In the genomic region with DNA sequence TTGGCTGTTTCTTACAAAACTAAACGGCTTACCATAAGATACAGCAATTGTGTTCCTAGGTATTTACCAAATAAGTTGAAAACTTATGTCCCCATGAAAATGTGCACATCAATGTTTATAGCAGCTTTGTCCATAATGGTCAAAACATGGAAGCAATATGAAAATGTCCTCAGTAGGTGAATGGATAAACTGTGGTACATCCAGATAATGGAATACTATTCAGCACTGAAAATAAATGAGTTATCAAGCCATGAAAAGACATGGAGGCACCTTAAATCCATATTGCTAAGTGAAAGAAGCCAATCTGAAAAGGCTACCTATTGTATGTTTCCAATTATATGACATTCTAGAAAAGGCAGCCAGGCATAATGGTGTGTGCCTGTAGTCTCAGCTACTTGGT, we compare ENCODE assay signal across 19 cellular contexts. TPM values are rescaled to one million over a fixed set of nuclear protein-coding genes. Genes with fewer than 3 reads are reported as not detected.
DNase-seq lines count a peak whose midpoint lies in the region; ATAC-seq, FAIRE-seq and TF ChIP-seq lines count a peak whose summit lies in the region.
"Had no signal": no experiment of that assay in that cellular context is flagged by ENCODE, and none has a peak within 500 bp of the region (broad histone marks: within the 10 kb centered on the region; RNA-seq: fewer than 3 reads in every experiment).

No MANE protein-coding gene starts in this region.

- FAIRE-seq in A549 (lab: Jason Lieb, UNC) (peak; percentile 65), K562 (lab: Jason Lieb, UNC) (no peak)
- FAIRE-seq: G401.6, GM12892, GM19239 had no signal

- H2AFZ ChIP-seq in K562 (ENCODE audit: low read depth, low read length): no peak overlapping the region
- H2AFZ ChIP-seq: GM23248 had no signal

- TF ChIP-seq POLR2A in A549 (IDR thresholded peaks at IDR 0.05; ENCODE audit: low read length): no peak
- no peak for TF ChIP-seq POLR2A in K562 (conservative IDR thresholded peaks at IDR 0.05)

- in situ Hi-C loops in K562 (cut with MboI) (loop anchor here (10.0 kb wide), 1 partner anchor 731 kb away; a partner anchor contains a TSS), GM13977 (cut with MboI; ENCODE audit: low pct_unique_long_range_greater_than_20kb, low sequenced_read_pairs, unreplicated experiment) (loop anchor here (10.0 to 25.0 kb wide), 2 partner anchors 51 to 739 kb away; a partner anchor contains a TSS)

- H3K4me3 ChIP-seq in A549: no peak overlapping the region
- H3K4me3 ChIP-seq in HEK293 (ENCODE audit: low read depth, low read length): no peak overlapping the region
- no peak overlapping the region for H3K4me3 ChIP-seq in K562
- H3K4me3 ChIP-seq: BLaER1, GM23248 had no signal

- H3K27ac ChIP-seq in A549 (no peak overlapping the region), HEK293 (ENCODE audit: extremely low read depth, low read depth, low read length) (no peak overlapping the region), K562 (ENCODE audit: extremely low read depth, low read depth, low read length) (no peak overlapping the region)
- H3K27ac ChIP-seq: BLaER1, C4-2B, GM23248 had no signal

- H3K4me1 ChIP-seq in A549 (peaks cover 23% of the 10 kb centered on the region), HEK293 (ENCODE audit: control insufficient read depth, insufficient read depth, low read length) (peaks cover 11% of the 10 kb centered on the region; the same call in 1 of the 2 replicates), K562 (replicated peaks in 1 of 2; ENCODE audit: control insufficient read depth in 2 of 2, insufficient read depth in 2 of 2, low read length in 2 of 2) (no peaks in the 10 kb centered on the region; a peak in 1 of 5 replicates)
- H3K4me1 ChIP-seq: BLaER1, Caco-2 had no signal

- H3K36me3 ChIP-seq in HEK293 (ENCODE audit: control insufficient read depth in 2 of 2, insufficient read depth in 1 of 2, low read length in 2 of 2) (no peaks in the 10 kb centered on the region), K562 (ENCODE audit: control insufficient read depth, insufficient read depth, low read length) (no peaks in the 10 kb centered on the region)
- H3K36me3 ChIP-seq: BLaER1 had no signal

- no peak for ATAC-seq in A549
- no peak for ATAC-seq in K562
- ATAC-seq: CD8-positive, alpha-beta T cell; HCT116 had no signal

- no TSS peak for BruUV-seq in K562 (replicated peaks; lab: Mats Ljungman, UMichigan)

- CTCF ChIA-PET in A549 (lab: Yijun Ruan, JAX): interaction anchor here (0.6 to 8.0 kb wide), 24 partner anchors 8 to 610 kb away, joined by 3 to 120 read pairs (median 6); a partner anchor contains a TSS
- CTCF ChIA-PET in HEK293 (lab: Yijun Ruan, JAX): interaction anchor here (0.6 to 4.7 kb wide), 7 partner anchors 26 to 315 kb away, joined by 3 to 40 read pairs (median 4); no protein-coding TSS in a partner anchor
- CTCF ChIA-PET in K562 (lab: Yijun Ruan, JAX; ENCODE audit: low intra/inter-chr PET ratio): interaction anchor here (2.8 kb wide), 1 partner anchor 49 kb away, joined by 20 read pairs; no protein-coding TSS in a partner anchor
- CTCF ChIA-PET in HEK293T (lab: Yijun Ruan, JAX): interaction anchor here (0.9 to 1.2 kb wide), 2 partner anchors 49 to 60 kb away, joined by 3 to 9 read pairs; no protein-coding TSS in a partner anchor

- POLR2A ChIA-PET in A549 (lab: Yijun Ruan, JAX) (no interaction called here), HEK293 (lab: Yijun Ruan, JAX) (interaction anchor here (0.6 kb wide), 1 partner anchor 153 kb away, joined by 4 read pairs; no protein-coding TSS in a partner anchor), K562 (lab: Yijun Ruan, JAX) (no interaction called here), HEK293T (lab: Yijun Ruan, JAX) (no interaction called here)

- 83% methylated on average over 1 of the region's 1 CpG for WGBS in A549 (ENCODE audit: missing lambda C conversion rate)
- WGBS in K562 (ENCODE audit: insufficient coverage, low coverage, missing lambda C conversion rate): 25% methylated on average over 1 of the region's 1 CpG

- H3K9me3 ChIP-seq in A549 (no peaks in the 10 kb centered on the region), HEK293 (ENCODE audit: control insufficient read depth, insufficient read depth, low read depth, low read length) (no peaks in the 10 kb centered on the region), K562 (replicated peaks; ENCODE audit: control insufficient read depth, insufficient read depth, low read depth, low read length) (no peaks in the 10 kb centered on the region)
- H3K9me3 ChIP-seq: BLaER1, Caco-2 had no signal

- TF ChIP-seq CTCF in A549 (IDR thresholded peaks at IDR 0.05): no peak
- TF ChIP-seq CTCF in HEK293 (tag by site-specific recombination; IDR thresholded peaks at IDR 0.05): no peak
- no peak for TF ChIP-seq CTCF in K562 (IDR thresholded peaks at IDR 0.05 in 2 of 3, conservative IDR thresholded peaks at IDR 0.05 in 1 of 3; ENCODE audit: insufficient read depth in 2 of 3, low read depth in 1 of 3, low read length in 3 of 3)
- TF ChIP-seq CTCF in GM13977 (IDR thresholded peaks at IDR 0.05; ENCODE audit: extremely low read depth, insufficient read depth, missing control alignments): no peak

- no peaks in the 10 kb centered on the region for H3K79me2 ChIP-seq in K562 (ENCODE audit: control insufficient read depth, insufficient read depth, low read length)

- no peaks in the 10 kb centered on the region for H3K27me3 ChIP-seq in K562 (ENCODE audit: control insufficient read depth in 2 of 2, insufficient read depth in 2 of 2, low read length in 2 of 2)
- H3K27me3 ChIP-seq: BLaER1 had no signal

- TF ChIP-seq EP300 in A549 (IDR thresholded peaks at IDR 0.05): no peak
- TF ChIP-seq EP300 in K562 (IDR thresholded peaks at IDR 0.05; ENCODE audit: low read length): no peak

- H3K9ac ChIP-seq in K562 (ENCODE audit: insufficient read depth in 1 of 2, low read depth in 2 of 2, low read length in 2 of 2): no peak overlapping the region
- H3K9ac ChIP-seq: BLaER1, GM23248 had no signal

- H3K4me2 ChIP-seq in A549: no peak overlapping the region
- no peak overlapping the region for H3K4me2 ChIP-seq in K562 (ENCODE audit: insufficient read depth, low read length)
- H3K4me2 ChIP-seq: BLaER1 had no signal

- H4K20me1 ChIP-seq in K562 (replicated peaks; ENCODE audit: control insufficient read depth, insufficient read depth, low read length): no peaks in the 10 kb centered on the region
- H4K20me1 ChIP-seq: BLaER1 had no signal

- intact Hi-C loops in K562 (cut with micrococcal nuclease): loop anchor here (2.0 to 5.0 kb wide), 2 partner anchors 49 to 739 kb away; no protein-coding TSS in a partner anchor

- no peaks in the 10 kb centered on the region for H3K9me1 ChIP-seq in K562 (ENCODE audit: control insufficient read depth, insufficient read depth, low read length)

- no peak for TF ChIP-seq RAD21 in A549 (conservative IDR thresholded peaks at IDR 0.05 in 1 of 2, IDR thresholded peaks at IDR 0.05 in 1 of 2)
- TF ChIP-seq RAD21 in K562 (CRISPR knock-in tag; conservative IDR thresholded peaks at IDR 0.05 in 1 of 2, IDR thresholded peaks at IDR 0.05 in 1 of 2): no peak

- DNase-seq in A549 (ENCODE audit: low read depth in 1 of 2, low spot score in 1 of 2) (no peak), K562 (ENCODE audit: extremely low read depth in 1 of 4, low spot score in 3 of 4) (no peak), HEK293T (ENCODE audit: extremely low spot score) (no peak), iPS-NIHi7 (ENCODE audit: extremely low spot score) (no peak), GM13977 (ENCODE audit: low spot score) (no peak)
- DNase-seq: Caco-2; CD4-positive, CD25-positive, alpha-beta regulatory T cell; CD8-positive, alpha-beta T cell; DMS153; DND-41; GM23248; H9 had no signal

RNA-seq across cellular contexts. Expression of a gene that starts 40.7 kb away (rescaled TPM):
- polyA plus RNA-seq in A549 (2011; rRNA removed) (144 and 167 TPM in 2 replicates), A549 (2017; fragmentation: RNase III; extraction: RNeasy Plus Mini Kit Qiagen cat#74134 plus additional on column Dnase treatment) (105 to 116 TPM (median 105 TPM) in 3 replicates), K562 (2011; rRNA removed) (4.4 and 5.1 TPM in 2 replicates), K562 (2014; fragmentation: Illumina TruSeq; extraction: Trizol) (7.1 and 12.7 TPM in 2 replicates), K562 (2014; fragmentation: Nextera tagmentation; extraction: Ambion mirVana) (1 to 10 TPM; 5.8 to 5.9 TPM), K562 (2014; rRNA removed) (3.2 and 8.1 TPM in 2 replicates)
- polyA plus RNA-seq in A549 (2012; cell fraction: cytosol; rRNA removed): 29.1 and 30.7 TPM in 2 replicates
- polyA plus RNA-seq in A549 (2012; cell fraction: nucleus; rRNA removed): 7.2 and 13.0 TPM in 2 replicates
- polyA minus RNA-seq in A549 (2011; rRNA and poly(A)+ RNA removed): 33.0 and 37.8 TPM in 2 replicates
- total RNA-seq in K562 (2011; cell fraction: chromatin; rRNA removed; ENCODE audit: low replicate concordance): 4.9 and 13.4 TPM in 2 replicates
- 1.2 and 1.3 TPM in 2 replicates for total RNA-seq in K562 (2011; cell fraction: nucleolus; rRNA removed)
- total RNA-seq in K562 (2011; cell fraction: nucleoplasm; rRNA removed): 6.7 and 17.6 TPM in 2 replicates
- total RNA-seq in K562 (2014; rRNA removed) (2.0 and 5.0 TPM in 2 replicates), K562 (2014; rRNA removed; fragmentation: Illumina TruSeq; extraction: Trizol) (4.0 and 5.0 TPM in 2 replicates), K562 (2015; rRNA removed; fragmentation: Illumina TruSeq; extraction: Trizol) (4.2 and 4.6 TPM in 2 replicates), K562 (2021) (6.5 TPM in 2 replicates)
- polyA plus RNA-seq in K562 (2011; cell fraction: cytosol; rRNA removed): 1.3 and 2.9 TPM in 2 replicates
- polyA plus RNA-seq in K562 (2011; cell fraction: nucleus; rRNA removed): 3.8 and 6.6 TPM in 2 replicates
- 5.9 and 7.4 TPM in 2 replicates for polyA plus RNA-seq in K562 (2012)
- 9.3 and 10.7 TPM in 2 replicates for polyA minus RNA-seq in K562 (2011; rRNA and poly(A)+ RNA removed)
- 2.5 and 3.2 TPM in 2 replicates for polyA minus RNA-seq in K562 (2011; cell fraction: cytosol; rRNA and poly(A)+ RNA removed)
- polyA minus RNA-seq in K562 (2011; cell fraction: nucleus; rRNA and poly(A)+ RNA removed): 1.8 and 5.9 TPM in 2 replicates

RNA-seq across cellular contexts. Expression of a gene that starts 43.8 kb away (rescaled TPM):
- polyA plus RNA-seq in A549 (2011; rRNA removed) (99.4 and 149 TPM in 2 replicates), A549 (2017; fragmentation: RNase III; extraction: RNeasy Plus Mini Kit Qiagen cat#74134 plus additional on column Dnase treatment) (174 to 187 TPM (median 174 TPM) in 3 replicates), K562 (2011; rRNA removed) (37.1 and 47.5 TPM in 2 replicates), K562 (2014; fragmentation: Illumina TruSeq; extraction: Trizol) (74.8 and 85.5 TPM in 2 replicates), K562 (2014; fragmentation: Nextera tagmentation; extraction: Ambion mirVana) (100 to 1,000 TPM; 110 to 111 TPM), K562 (2014; rRNA removed) (41.3 and 44.5 TPM in 2 replicates)
- 35.3 and 41.6 TPM in 2 replicates for polyA plus RNA-seq in A549 (2012; cell fraction: cytosol; rRNA removed)
- polyA plus RNA-seq in A549 (2012; cell fraction: nucleus; rRNA removed): 30.4 and 68.7 TPM in 2 replicates
- polyA minus RNA-seq in A549 (2011; rRNA and poly(A)+ RNA removed): 19.7 and 24.8 TPM in 2 replicates
- total RNA-seq in K562 (2011; cell fraction: chromatin; rRNA removed; ENCODE audit: low replicate concordance): 18.4 and 51.3 TPM in 2 replicates
- total RNA-seq in K562 (2011; cell fraction: nucleolus; rRNA removed): 9.7 and 14.7 TPM in 2 replicates
- total RNA-seq in K562 (2011; cell fraction: nucleoplasm; rRNA removed): 17.7 and 18.1 TPM in 2 replicates
- total RNA-seq in K562 (2014; rRNA removed) (29.1 and 34.6 TPM in 2 replicates), K562 (2014; rRNA removed; fragmentation: Illumina TruSeq; extraction: Trizol) (85.3 and 103 TPM in 2 replicates), K562 (2015; rRNA removed; fragmentation: Illumina TruSeq; extraction: Trizol) (57.5 and 61.2 TPM in 2 replicates), K562 (2021) (44.0 and 49.8 TPM in 2 replicates)
- polyA plus RNA-seq in K562 (2011; cell fraction: cytosol; rRNA removed): 12.1 and 41.8 TPM in 2 replicates
- 8.4 and 14.9 TPM in 2 replicates for polyA plus RNA-seq in K562 (2011; cell fraction: nucleus; rRNA removed)
- polyA plus RNA-seq in K562 (2012): 41.5 and 54.0 TPM in 2 replicates
- polyA minus RNA-seq in K562 (2011; rRNA and poly(A)+ RNA removed): 46.2 and 55.6 TPM in 2 replicates
- polyA minus RNA-seq in K562 (2011; cell fraction: cytosol; rRNA and poly(A)+ RNA removed): 10.2 and 12.2 TPM in 2 replicates
- polyA minus RNA-seq in K562 (2011; cell fraction: nucleus; rRNA and poly(A)+ RNA removed): 7.3 and 14.6 TPM in 2 replicates
